In the genomic region with DNA sequence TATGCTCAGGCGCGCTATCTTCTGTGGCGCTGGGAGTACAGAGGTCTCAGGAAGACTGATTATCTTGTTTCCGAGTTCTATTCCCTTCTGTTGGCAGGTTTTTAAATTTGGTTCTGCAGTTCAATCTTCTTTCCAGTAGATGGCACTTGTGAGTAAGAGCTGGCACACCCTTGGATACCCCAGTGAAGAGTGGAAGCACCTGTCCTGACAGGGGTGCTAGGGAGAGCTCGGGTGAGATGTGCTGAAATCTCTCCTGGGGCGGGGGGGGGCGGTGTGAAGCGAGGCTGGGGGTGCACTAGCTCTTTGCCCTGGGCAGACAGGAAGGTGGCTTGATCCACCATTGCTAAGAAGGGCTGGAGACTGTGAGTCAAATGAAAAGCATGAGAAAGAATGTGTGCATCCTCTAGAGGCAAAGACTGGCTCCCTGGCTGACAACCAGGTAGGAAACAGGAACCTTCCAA, we compare ENCODE assay signal across 8 cellular contexts.
DNase-seq lines count a peak whose midpoint lies in the region; ATAC-seq and TF ChIP-seq lines count a peak whose summit lies in the region.

No MANE protein-coding gene starts in this region.

- in situ Hi-C loops in SK-MEL-5 (cut with HindIII; ENCODE audit: low pct_unique_long_range_greater_than_20kb, low sequenced_read_pairs), result no loop called here

- H3K9me3 ChIP-seq in HEK293 (ENCODE audit: control insufficient read depth, insufficient read depth, low read depth, low read length) (no peaks in the 10 kb centered on the region), prostate gland (no peaks in the 10 kb centered on the region)
- no peaks in the 10 kb centered on the region for H3K9me3 ChIP-seq in CD8-positive, alpha-beta T cell (ENCODE audit: low read length)

- TF ChIP-seq CTCF in GM12874 (IDR thresholded peaks at IDR 0.05; ENCODE audit: insufficient read depth, low read depth, low read length) (peak; percentile 77), HEK293 (tag by site-specific recombination; IDR thresholded peaks at IDR 0.05) (no peak), prostate gland (IDR thresholded peaks at IDR 0.05) (peak; percentile 19 to 50 (median 44))
- TF ChIP-seq CTCF in CD8-positive, alpha-beta T cell (IDR thresholded peaks at IDR 0.05), result no peak

- POLR2A ChIA-PET in HEK293 (lab: Yijun Ruan, JAX), result no interaction called here
- POLR2A ChIA-PET in CD8-positive, alpha-beta T cell (lab: Charles Lee), result no interaction called here

- WGBS in prostate gland, result 7% methylated on average over 8 of the region's 8 CpGs

- H3K4me1 Mint-ChIP-seq in CD8-positive, alpha-beta T cell (ENCODE audit: low read depth), result no peaks in the 10 kb centered on the region

- CTCF ChIA-PET in HEK293 (lab: Yijun Ruan, JAX), result interaction anchor here (0.6 to 1.8 kb wide), 16 partner anchors 9 to 847 kb away, joined by 3 to 12 read pairs (median 4); no protein-coding TSS in a partner anchor
- CTCF ChIA-PET in CD8-positive, alpha-beta T cell (lab: Charles Lee), result interaction anchor here (0.6 to 1.3 kb wide), 3 partner anchors 8 to 364 kb away, joined by 3 read pairs; no protein-coding TSS in a partner anchor

- intact Hi-C loops in prostate gland (cut with DNase I), result no loop called here
- intact Hi-C loops in CD8-positive, alpha-beta T cell (cut with DNase I, micrococcal nuclease), result no loop called here

- H3K36me3 ChIP-seq in HEK293 (ENCODE audit: control insufficient read depth in 2 of 2, insufficient read depth in 1 of 2, low read length in 2 of 2), result no peaks in the 10 kb centered on the region
- no peaks in the 10 kb centered on the region for H3K36me3 ChIP-seq in prostate gland
- H3K36me3 ChIP-seq in CD8-positive, alpha-beta T cell (ENCODE audit: insufficient read depth, low read length), result no peaks in the 10 kb centered on the region

- H3K36me3 Mint-ChIP-seq in CD8-positive, alpha-beta T cell, result no peaks in the 10 kb centered on the region

- H3K9me3 Mint-ChIP-seq in CD8-positive, alpha-beta T cell, result peaks cover 6% of the 10 kb centered on the region

- no peak overlapping the region for H3K4me3 ChIP-seq in HEK293 (ENCODE audit: low read depth, low read length)
- H3K4me3 ChIP-seq in prostate gland, result no peak overlapping the region
- H3K4me3 ChIP-seq in CD8-positive, alpha-beta T cell (ENCODE audit: low read depth, low read length), result no peak overlapping the region

- peak; percentile 24 for DNase-seq in 8988T
- DNase-seq in Kasumi-1 (lab: John Stamatoyannopoulos, UW), result peak; percentile 67 to 69
- DNase-seq in SK-MEL-5 (ENCODE audit: low read depth, low spot score), result peak; percentile 64
- DNase-seq in fibroblast of the conjunctiva (ENCODE audit: low read depth), result peak; percentile 18
- DNase-seq in prostate gland (ENCODE audit: low spot score), result no peak
- DNase-seq in CD8-positive, alpha-beta T cell, result no peak

- H3K4me1 ChIP-seq in HEK293 (ENCODE audit: control insufficient read depth, insufficient read depth, low read length) (no peaks in the 10 kb centered on the region), prostate gland (replicated peaks) (no peaks in the 10 kb centered on the region)
- no peaks in the 10 kb centered on the region for H3K4me1 ChIP-seq in CD8-positive, alpha-beta T cell (ENCODE audit: insufficient read depth, low read length)

- ATAC-seq in CD8-positive, alpha-beta T cell, result no peak

- H3K4me3 Mint-ChIP-seq in CD8-positive, alpha-beta T cell, result no peak overlapping the region

- no peaks in the 10 kb centered on the region for H3K27me3 Mint-ChIP-seq in CD8-positive, alpha-beta T cell (ENCODE audit: low read depth)

- H3K27ac Mint-ChIP-seq in CD8-positive, alpha-beta T cell, result no peak overlapping the region

- no peak for TF ChIP-seq POLR2A in prostate gland (IDR thresholded peaks at IDR 0.05)

- H3K27ac ChIP-seq in HEK293 (ENCODE audit: extremely low read depth, low read depth, low read length) (no peak overlapping the region), prostate gland (no peak overlapping the region)
- H3K27ac ChIP-seq in CD8-positive, alpha-beta T cell (ENCODE audit: low read depth, low read length), result no peak overlapping the region

- H3K27me3 ChIP-seq in prostate gland (replicated peaks; ENCODE audit: insufficient read depth), result no peaks in the 10 kb centered on the region
- no peaks in the 10 kb centered on the region for H3K27me3 ChIP-seq in CD8-positive, alpha-beta T cell (ENCODE audit: insufficient read depth, low read length)

TF ChIP-seq in HEK293, 187 proteins besides CTCF, POLR2A, EP300 and RAD21:
- TF ChIP-seq ZNF654 (tag by site-specific recombination; IDR thresholded peaks at IDR 0.05; ENCODE audit: low read depth) (peak; percentile 49), ZNF501 (tag by site-specific recombination; IDR thresholded peaks at IDR 0.05) (no peak)

Comparison
In these comparisons a context has a peak if more than half of its experiments do, and no peak if none do; other contexts are left out.
1. DNase-seq: peak in 8988T (single experiment), Kasumi-1 (2 of 2), SK-MEL-5 (single experiment) and fibroblast of the conjunctiva (single experiment); none in prostate gland (single experiment) and CD8-positive, alpha-beta T cell (0 of 7).
2. CTCF ChIP-seq: peak in GM12874 (single experiment) and prostate gland (4 of 4); none in HEK293 (single experiment) and CD8-positive, alpha-beta T cell (single experiment).